In the genomic region with DNA sequence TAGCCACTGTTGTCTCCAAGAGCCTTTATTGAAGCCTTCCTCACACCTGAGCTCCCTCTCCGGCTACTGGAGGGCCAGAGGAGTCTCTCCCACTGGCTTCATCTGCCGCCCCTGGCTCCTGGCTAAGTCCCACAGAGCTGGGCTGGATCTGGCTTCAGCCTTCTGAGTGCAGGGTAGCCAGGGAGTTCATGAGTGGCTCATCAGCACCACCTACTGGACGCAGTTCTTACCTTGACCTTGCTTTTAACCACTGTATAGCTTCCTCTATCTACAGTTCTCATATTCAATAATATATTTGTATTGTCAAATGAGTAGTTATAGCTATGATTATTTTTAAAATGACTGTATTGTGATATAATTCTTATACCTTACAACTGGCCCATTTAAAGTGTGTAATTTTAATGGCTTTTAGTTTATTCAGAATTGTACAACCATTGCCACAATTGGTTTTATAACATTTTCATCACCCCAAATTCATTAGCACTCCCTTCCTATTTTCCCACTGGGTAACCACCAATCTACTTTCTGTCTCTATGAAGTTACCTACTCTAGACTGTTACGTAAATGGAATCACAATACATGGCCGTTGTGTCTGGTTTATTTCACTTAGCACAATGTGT, we compare ENCODE assay signal across 7 cellular contexts. TPM values are rescaled to one million over a fixed set of nuclear protein-coding genes. Genes with fewer than 3 reads are reported as not detected.
DNase-seq lines count a peak whose midpoint lies in the region; ATAC-seq and TF ChIP-seq lines count a peak whose summit lies in the region.

No MANE protein-coding gene starts in this region.

- H3K36me3 ChIP-seq in left ventricle myocardium inferior: no peaks in the 10 kb centered on the region

- TF ChIP-seq CTCF in left ventricle myocardium inferior (IDR thresholded peaks at IDR 0.05; ENCODE audit: borderline replicate concordance): peak; percentile 88
- TF ChIP-seq CTCF in retinal pigment epithelial cell (conservative IDR thresholded peaks at IDR 0.05; ENCODE audit: low read depth, low read length): peak; percentile 86

- H3K36me3 Mint-ChIP-seq in T-cell: no peaks in the 10 kb centered on the region

- intact Hi-C loops in left ventricle myocardium inferior (cut with micrococcal nuclease): loop anchor here (2.0 to 5.0 kb wide), 2 partner anchors 55 to 199 kb away; a partner anchor contains a TSS

- H3K27ac ChIP-seq in left ventricle myocardium inferior (replicated peaks): no peak overlapping the region

- no peak overlapping the region for H3K4me3 Mint-ChIP-seq in T-cell

- H3K4me1 Mint-ChIP-seq in T-cell: no peaks in the 10 kb centered on the region

- CTCF ChIA-PET in T-cell (lab: Charles Lee): interaction anchor here (0.5 to 1.6 kb wide), 46 partner anchors 8 to 1835 kb away, joined by 3 to 32 read pairs (median 4); no protein-coding TSS in a partner anchor

- POLR2A ChIA-PET in T-cell (lab: Charles Lee): interaction anchor here in 1 of 2 donors (0.6 kb wide), 1 partner anchor 99 kb away, joined by 3 read pairs; no protein-coding TSS in a partner anchor

- peaks cover 15 to 16% of the 10 kb centered on the region in 2 donors for H3K27me3 Mint-ChIP-seq in T-cell

- DNase-seq in NCI-H146 treated with DMSO at 0.1 percent for 48 hours (lab: John Stamatoyannopoulos, UW; ENCODE audit: unreplicated experiment): peak; percentile 90
- DNase-seq in T-cell: peak; percentile 40 to 77 (median 66)
- peak; percentile 71 for DNase-seq in amniotic stem cell (lab: John Stamatoyannopoulos, UW)
- peak; percentile 82 for DNase-seq in left ventricle myocardium inferior
- DNase-seq in retinal pigment epithelial cell (ENCODE audit: low read depth): peak; percentile 47

- H3K4me3 ChIP-seq in left ventricle myocardium inferior (no peak overlapping the region), retinal pigment epithelial cell (ENCODE audit: low read length) (no peak overlapping the region)

- H3K9me3 ChIP-seq in left ventricle myocardium inferior (replicated peaks): peaks cover 24% of the 10 kb centered on the region

- H3K27me3 ChIP-seq in left ventricle myocardium inferior (ENCODE audit: low read depth): no peaks in the 10 kb centered on the region

- H3K4me1 ChIP-seq in left ventricle myocardium inferior: peaks cover 19% of the 10 kb centered on the region

- H3K27ac Mint-ChIP-seq in T-cell: no peak overlapping the region

- ATAC-seq in GM18498 (IDR thresholded peaks at IDR 0.05; ENCODE audit: unreplicated experiment): peak; percentile 98
- ATAC-seq in HG02852 (IDR thresholded peaks at IDR 0.05; ENCODE audit: unreplicated experiment): peak; percentile 99
- peak; percentile 88 to 95 (median 92) for ATAC-seq in T-cell (replicated peaks in 1 of 4)

- H3K9me3 Mint-ChIP-seq in T-cell: peaks cover 0 to 15% (median 7%) of the 10 kb centered on the region in 3 donors

RNA-seq across cellular contexts. Expression of a gene that starts 17.7 kb away (rescaled TPM):
- total RNA-seq in T-cell (under 1 TPM in 2 of 5 donors, not detected in 3; 0.16 to 0.76 TPM), left ventricle myocardium inferior (not detected)

RNA-seq across cellular contexts. Expression of a gene that starts 45.6 kb away (rescaled TPM):
- total RNA-seq in T-cell (10 to 100 TPM; 22.9 to 37.4 (median 24.4) TPM), left ventricle myocardium inferior (10.6 TPM)

RNA-seq across cellular contexts. Expression of a gene that starts 55.9 kb away (rescaled TPM):
- total RNA-seq in T-cell (100 to 1,000 TPM; 113 to 150 (median 137) TPM), left ventricle myocardium inferior (71.0 TPM)
